23 cellular contexts compared by ENCODE assay signal in the genomic region with DNA sequence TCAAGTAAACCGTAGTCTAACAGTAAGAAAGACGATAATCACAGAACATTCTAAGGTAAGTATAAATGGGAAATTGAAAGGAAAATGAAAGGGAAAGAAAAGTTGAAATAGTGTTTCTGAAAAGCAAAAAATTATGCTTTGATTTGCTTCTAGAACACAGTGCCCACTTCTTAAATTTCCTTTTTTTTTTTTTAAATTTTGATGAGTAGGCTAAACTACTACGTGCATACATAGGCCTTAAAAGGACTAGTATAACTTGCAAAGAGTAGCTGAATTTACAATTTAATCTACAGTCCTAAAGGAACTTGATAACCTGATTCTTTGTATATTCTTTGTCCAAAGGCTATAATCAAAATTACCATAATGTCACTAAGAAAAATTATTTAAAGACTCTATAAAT.
DNase-seq lines count a peak whose midpoint lies in the region; ATAC-seq, FAIRE-seq and TF ChIP-seq lines count a peak whose summit lies in the region.
"Had no signal": no experiment of that assay in that cellular context is flagged by ENCODE, and none has a peak within 500 bp of the region (broad histone marks: within the 10 kb centered on the region; RNA-seq: fewer than 3 reads in every experiment).

No MANE protein-coding gene starts in this region.

- H3K4me2 ChIP-seq in A549 (no peak overlapping the region), IMR-90 (ENCODE audit: low read depth, low read length) (no peak overlapping the region), K562 (ENCODE audit: insufficient read depth, low read length) (no peak overlapping the region)
- H3K4me2 ChIP-seq: BLaER1 treated with 17β-estradiol and CSF1 and Interleukin-3, amounts not matched to agents 10 nM and 100 nM had no signal

- no peak for TF ChIP-seq CTCF in A549 (IDR thresholded peaks at IDR 0.05)
- TF ChIP-seq CTCF in IMR-90 (conservative IDR thresholded peaks at IDR 0.05; ENCODE audit: low read depth, low read length): no peak
- TF ChIP-seq CTCF in K562 (IDR thresholded peaks at IDR 0.05 in 2 of 3, conservative IDR thresholded peaks at IDR 0.05 in 1 of 3; ENCODE audit: insufficient read depth in 2 of 3, low read depth in 1 of 3, low read length in 3 of 3): no peak
- no peak for TF ChIP-seq CTCF in MCF 10A (IDR thresholded peaks at IDR 0.05; ENCODE audit: unreplicated experiment)

- H3K4me3 Mint-ChIP-seq in MCF 10A (ENCODE audit: unreplicated experiment): no peak overlapping the region
- H3K4me3 Mint-ChIP-seq: B cell; CD4-positive, alpha-beta T cell; CD8-positive, alpha-beta T cell had no signal

- H3K79me1 ChIP-seq in IMR-90 (ENCODE audit: low read depth in 1 of 2, low read length in 2 of 2): no peaks in the 10 kb centered on the region

- no peaks in the 10 kb centered on the region for H3K79me2 ChIP-seq in K562 (ENCODE audit: control insufficient read depth, insufficient read depth, low read length)

- ATAC-seq in A549: no peak
- no peak for ATAC-seq in IMR-90 (ENCODE audit: low read depth)
- no peak for ATAC-seq in K562
- no peak for ATAC-seq in GM18511 (IDR thresholded peaks at IDR 0.05; ENCODE audit: unreplicated experiment)
- ATAC-seq: CD8-positive, alpha-beta T cell had no signal

- H2BK5ac ChIP-seq in IMR-90 (ENCODE audit: low read depth, low read length, poor library complexity, severe bottlenecking): no peak overlapping the region

- H4K5ac ChIP-seq in IMR-90 (ENCODE audit: low read depth, low read length): no peak overlapping the region

- H4K91ac ChIP-seq in IMR-90 (ENCODE audit: insufficient read depth, low read depth, low read length): no peak overlapping the region

- H4K8ac ChIP-seq in IMR-90 (ENCODE audit: low read depth in 2 of 2, low read length in 2 of 2): no peak overlapping the region

- no peak overlapping the region for H2AFZ ChIP-seq in IMR-90 (replicated peaks; ENCODE audit: low read length, poor library complexity)
- no peak overlapping the region for H2AFZ ChIP-seq in K562 (ENCODE audit: low read depth, low read length)

- no peak overlapping the region for H2AK5ac ChIP-seq in IMR-90 (ENCODE audit: low read depth, low read length)

- H3K4ac ChIP-seq in IMR-90 (ENCODE audit: low read depth, low read length): no peak overlapping the region

- no peaks in the 10 kb centered on the region for H3K9me1 ChIP-seq in IMR-90 (ENCODE audit: insufficient read depth, low read length)
- no peaks in the 10 kb centered on the region for H3K9me1 ChIP-seq in K562 (ENCODE audit: control insufficient read depth, insufficient read depth, low read length)

- H2BK120ac ChIP-seq in IMR-90 (ENCODE audit: low read depth, low read length): no peak overlapping the region

- no peak overlapping the region for H3K18ac ChIP-seq in IMR-90 (ENCODE audit: low read depth, low read length)

- no peak overlapping the region for H3K23ac ChIP-seq in IMR-90 (ENCODE audit: low read depth, low read length)

- H3K4me1 ChIP-seq in A549 (no peaks in the 10 kb centered on the region), IMR-90 (ENCODE audit: control insufficient read depth, insufficient read depth, low read length) (no peaks in the 10 kb centered on the region; the same call in 1 of the 2 replicates), K562 (replicated peaks in 1 of 2; ENCODE audit: control insufficient read depth in 2 of 2, insufficient read depth in 2 of 2, low read length in 2 of 2) (no peaks in the 10 kb centered on the region)
- H3K4me1 ChIP-seq: BLaER1 treated with 17β-estradiol and CSF1 and Interleukin-3, amounts not matched to agents 10 nM and 100 nM; Caco-2 had no signal

- no peak for TF ChIP-seq POLR2A in A549 (IDR thresholded peaks at IDR 0.05; ENCODE audit: low read length)
- no peak for TF ChIP-seq POLR2A in IMR-90 (IDR thresholded peaks at IDR 0.05; ENCODE audit: low read depth, low read length)
- TF ChIP-seq POLR2A in K562 (conservative IDR thresholded peaks at IDR 0.05): no peak

- peaks cover 7% of the 10 kb centered on the region for H3K27me3 ChIP-seq in IMR-90 (ENCODE audit: control insufficient read depth, insufficient read depth, low read length)
- no peaks in the 10 kb centered on the region for H3K27me3 ChIP-seq in K562 (ENCODE audit: control insufficient read depth in 2 of 2, insufficient read depth in 2 of 2, low read length in 2 of 2)
- H3K27me3 ChIP-seq: BLaER1 treated with 17β-estradiol and CSF1 and Interleukin-3, amounts not matched to agents 10 nM and 100 nM had no signal

- no peaks in the 10 kb centered on the region for H3K36me3 Mint-ChIP-seq in MCF 10A (ENCODE audit: insufficient read depth, unreplicated experiment)
- H3K36me3 Mint-ChIP-seq: CD8-positive, alpha-beta T cell had no signal

- H3K36me3 ChIP-seq in IMR-90 (ENCODE audit: control insufficient read depth, insufficient read depth, low read length): no peaks in the 10 kb centered on the region
- no peaks in the 10 kb centered on the region for H3K36me3 ChIP-seq in K562 (ENCODE audit: control insufficient read depth, insufficient read depth, low read length)
- H3K36me3 ChIP-seq: BLaER1 treated with 17β-estradiol and CSF1 and Interleukin-3, amounts not matched to agents 10 nM and 100 nM had no signal

- H3K27ac Mint-ChIP-seq in MCF 10A (ENCODE audit: low read depth, unreplicated experiment): no peak overlapping the region
- H3K27ac Mint-ChIP-seq: B cell; CD4-positive, alpha-beta T cell; CD8-positive, alpha-beta T cell had no signal

- H3K27me3 Mint-ChIP-seq in MCF 10A (ENCODE audit: insufficient read depth, unreplicated experiment): no peaks in the 10 kb centered on the region

- TF ChIP-seq RAD21 in A549 (conservative IDR thresholded peaks at IDR 0.05 in 1 of 2, IDR thresholded peaks at IDR 0.05 in 1 of 2) (no peak), IMR-90 (IDR thresholded peaks at IDR 0.05; ENCODE audit: low read length) (no peak), K562 (CRISPR knock-in tag; conservative IDR thresholded peaks at IDR 0.05 in 1 of 2, IDR thresholded peaks at IDR 0.05 in 1 of 2) (no peak)

- no peaks in the 10 kb centered on the region for H3K9me3 ChIP-seq in A549
- H3K9me3 ChIP-seq in IMR-90 (ENCODE audit: control insufficient read depth, insufficient read depth, low read length): no peaks in the 10 kb centered on the region
- H3K9me3 ChIP-seq in K562 (replicated peaks; ENCODE audit: control insufficient read depth, insufficient read depth, low read depth, low read length): no peaks in the 10 kb centered on the region
- H3K9me3 ChIP-seq: Caco-2 had no signal

- no peak overlapping the region for H2BK20ac ChIP-seq in IMR-90 (ENCODE audit: low read depth, low read length)

- dilution Hi-C loops in IMR-90 (cut with HindIII; ENCODE audit: low sequenced_read_pairs, unreplicated experiment): no loop called here

- no peak for TF ChIP-seq EP300 in A549 (IDR thresholded peaks at IDR 0.05)
- no peak for TF ChIP-seq EP300 in K562 (IDR thresholded peaks at IDR 0.05; ENCODE audit: low read length)

- no peaks in the 10 kb centered on the region for H4K20me1 ChIP-seq in IMR-90 (ENCODE audit: insufficient read depth, low read length)
- H4K20me1 ChIP-seq in K562 (replicated peaks; ENCODE audit: control insufficient read depth, insufficient read depth, low read length): no peaks in the 10 kb centered on the region
- H4K20me1 ChIP-seq: BLaER1 treated with 17β-estradiol and CSF1 and Interleukin-3, amounts not matched to agents 10 nM and 100 nM had no signal

- H2BK15ac ChIP-seq in IMR-90 (ENCODE audit: low read depth, low read length): no peak overlapping the region

- DNase-seq in A549 (ENCODE audit: low read depth in 1 of 2, low spot score in 1 of 2) (no peak), IMR-90 (no peak), K562 (ENCODE audit: extremely low read depth in 1 of 4, low spot score in 3 of 4) (no peak), MCF 10A (ENCODE audit: unreplicated experiment) (no peak)
- no peak for DNase-seq in stimulated activated naive CD4-positive, alpha-beta T cell (lab: John Stamatoyannopoulos, UW)
- DNase-seq: 8988T; AML-193; Caco-2; Calu3; CD4-positive, alpha-beta T cell; CD8-positive, alpha-beta T cell; DMS79 treated with DMSO at 0.1 percent for 48 hours; GF-D8 had no signal

- no peak overlapping the region for H3K14ac ChIP-seq in IMR-90 (replicated peaks; ENCODE audit: low read depth, low read length)

- intact Hi-C loops in IMR-90 (cut with micrococcal nuclease) (no loop called here), K562 (cut with micrococcal nuclease) (no loop called here), MCF 10A (cut with micrococcal nuclease) (no loop called here)

- H3K9ac ChIP-seq in IMR-90 (ENCODE audit: low read depth, low read length): no peak overlapping the region
- no peak overlapping the region for H3K9ac ChIP-seq in K562 (ENCODE audit: insufficient read depth in 1 of 2, low read depth in 2 of 2, low read length in 2 of 2)
- H3K9ac ChIP-seq: BLaER1 treated with 17β-estradiol and CSF1 and Interleukin-3, amounts not matched to agents 10 nM and 100 nM had no signal

- WGBS in A549 (ENCODE audit: missing lambda C conversion rate): 58% methylated on average over 3 of the region's 3 CpGs
- 100% methylated on average over 1 to 2 of the region's 3 CpGs for WGBS in IMR-90 (ENCODE audit: extremely low coverage in 2 of 2, insufficient read length in 1 of 2), 2 experiments
- WGBS in K562 (ENCODE audit: insufficient coverage, low coverage, missing lambda C conversion rate): 0% methylated on average over 3 of the region's 3 CpGs

- BruUV-seq in IMR-90 (replicated peaks; lab: Mats Ljungman, UMichigan) (no TSS peak), K562 (replicated peaks; lab: Mats Ljungman, UMichigan) (no TSS peak), MCF 10A (replicated peaks; lab: Mats Ljungman, UMichigan) (no TSS peak)

- POLR2A ChIA-PET in A549 (lab: Yijun Ruan, JAX) (no interaction called here), IMR-90 (lab: Charles Lee; ENCODE audit: unreplicated experiment) (no interaction called here), K562 (lab: Yijun Ruan, JAX) (no interaction called here), MCF 10A (lab: Yijun Ruan, JAX) (no interaction called here)

- H3K4me3 ChIP-seq in A549: no peak overlapping the region
- H3K4me3 ChIP-seq in IMR-90 (ENCODE audit: insufficient read depth, low read depth, low read length): no peak overlapping the region
- H3K4me3 ChIP-seq in K562: no peak overlapping the region
- H3K4me3 ChIP-seq: BLaER1 treated with 17β-estradiol and CSF1 and Interleukin-3, amounts not matched to agents 10 nM and 100 nM had no signal

- no peaks in the 10 kb centered on the region for H3K4me1 Mint-ChIP-seq in MCF 10A (ENCODE audit: insufficient read depth, unreplicated experiment)
- H3K4me1 Mint-ChIP-seq: B cell had no signal

- H3K27ac ChIP-seq in A549: no peak overlapping the region
- H3K27ac ChIP-seq in IMR-90 (ENCODE audit: insufficient read depth, low read length): no peak overlapping the region
- H3K27ac ChIP-seq in K562 (ENCODE audit: extremely low read depth, low read depth, low read length): no peak overlapping the region
- H3K27ac ChIP-seq: BLaER1 treated with 17β-estradiol and CSF1 and Interleukin-3, amounts not matched to agents 10 nM and 100 nM; C4-2B had no signal

- FAIRE-seq in A549 (lab: Jason Lieb, UNC) (no peak), K562 (lab: Jason Lieb, UNC) (no peak)
- FAIRE-seq: A204.1, D721Med, G401.6, GM12891, GM18507, GM19239 had no signal

- in situ Hi-C loops in IMR-90 (cut with MboI; ENCODE audit: low sequenced_read_pairs) (loop anchor here (25.0 kb wide), 2 partner anchors 1286 to 1861 kb away; no protein-coding TSS in a partner anchor), K562 (cut with MboI) (no loop called here)

- H3K56ac ChIP-seq in IMR-90 (ENCODE audit: extremely low read depth, insufficient read depth, low read length): no peak overlapping the region

- no peaks in the 10 kb centered on the region for H3K9me3 Mint-ChIP-seq in MCF 10A (ENCODE audit: unreplicated experiment)
- H3K9me3 Mint-ChIP-seq: CD4-positive, alpha-beta T cell; CD8-positive, alpha-beta T cell had no signal

- CTCF ChIA-PET in A549 (lab: Yijun Ruan, JAX) (no interaction called here), IMR-90 (lab: Yijun Ruan, JAX) (no interaction called here), K562 (lab: Yijun Ruan, JAX; ENCODE audit: low intra/inter-chr PET ratio) (no interaction called here), MCF 10A (lab: Yijun Ruan, JAX) (no interaction called here)

- H2AK9ac ChIP-seq in IMR-90 (replicated peaks; ENCODE audit: low read depth, low read length, poor library complexity): no peak overlapping the region
